9 cellular contexts compared by ENCODE assay signal in genomic region chr19:40843653-40844052, GRCh38. TPM values are rescaled to one million over a fixed set of nuclear protein-coding genes. Genes with fewer than 3 reads are reported as not detected.
A peak's percentile ranks its signal among the peaks of the same experiment; 100 is the strongest.
DNase-seq lines count a peak whose midpoint lies in the region; ATAC-seq and TF ChIP-seq lines count a peak whose summit lies in the region.
"Not testable (repeated sequence)": the region's sequence is repeated elsewhere in the genome, so short reads cannot be mapped to it uniquely, and the experiment has no call there.
"Had no signal": no experiment of that assay in that cellular context is flagged by ENCODE, and none has a peak within 500 bp of the region (broad histone marks: within the 10 kb centered on the region; RNA-seq: fewer than 3 reads in every experiment).

No MANE protein-coding gene starts in this region.

- DNase-seq in H9 (peak; percentile 79), left cardiac atrium (peak; percentile 28), nephron progenitor cell (peak; percentile 57), upper lobe of left lung (peak; percentile 75 to 84)
- DNase-seq in activated CD8-positive, alpha-beta memory T cell treated with anti-CD3 and anti-CD28 coated beads for 1 hour (ENCODE audit: extremely low read depth in 1 of 2, low read depth in 1 of 2): peak; percentile 60 to 77
- DNase-seq in activated naive CD4-positive, alpha-beta T cell treated with anti-CD3 and anti-CD28 coated beads, Interleukin-2, amount 10 ng/mL, durations not matched to agents 7 days and 5 days: peak; percentile 88
- DNase-seq in stimulated activated CD4-positive, alpha-beta T cell treated with anti-CD3 and anti-CD28 coated beads, TNF-alpha, amount 100 ng/mL, for 48 hours (ENCODE audit: low read depth in 3 of 3): peak; percentile 21 to 71 (median 62)

- not testable (repeated sequence) for H3K9ac ChIP-seq in H9 (ENCODE audit: extremely low read depth, insufficient read length, low read length)

- peak overlapping the region in 3 of 4 donors; percentile 17 to 25 (median 21) for H3K4me3 ChIP-seq in upper lobe of left lung

- TF ChIP-seq POLR2A in upper lobe of left lung (IDR thresholded peaks at IDR 0.05): not testable (repeated sequence)

- not testable (repeated sequence) for H3K36me3 Mint-ChIP-seq in H9 (ENCODE audit: insufficient read depth in 1 of 3, low read depth in 3 of 3); T-helper 1 cell treated with Interleukin-12 subunit alpha and Interleukin-12 subunit beta and Interleukin-4 antibody, amounts not matched to agents 30 μg/mL and 1 μg/mL, for 36 hours (ENCODE audit: low read depth); activated naive CD4-positive, alpha-beta T cell treated with anti-CD3 and anti-CD28 coated beads, Interleukin-2, amount 10 ng/mL, durations not matched to agents 7 days and 5 days; nephron progenitor cell (ENCODE audit: low read depth)

- not testable (repeated sequence) for TF ChIP-seq CTCF in H9 (conservative IDR thresholded peaks at IDR 0.05); nephron progenitor cell (IDR thresholded peaks at IDR 0.05); upper lobe of left lung (IDR thresholded peaks at IDR 0.05)

- not testable (repeated sequence) for H3K27ac Mint-ChIP-seq in H9, nephron progenitor cell
- H3K27ac Mint-ChIP-seq in T-helper 1 cell treated with Interleukin-12 subunit alpha and Interleukin-12 subunit beta and Interleukin-4 antibody, amounts not matched to agents 30 μg/mL and 1 μg/mL, for 36 hours: peak overlapping the region; percentile 36
- H3K27ac Mint-ChIP-seq in activated naive CD4-positive, alpha-beta T cell treated with anti-CD3 and anti-CD28 coated beads, Interleukin-2, amount 10 ng/mL, durations not matched to agents 7 days and 5 days: peak overlapping the region; percentile 79

- H2BK20ac ChIP-seq in H9 (ENCODE audit: low read depth, low read length, poor library complexity, severe bottlenecking): not testable (repeated sequence)

- not testable (repeated sequence) for H3K79me2 ChIP-seq in H9 (ENCODE audit: insufficient read depth, low read length)

- H3K36me3 ChIP-seq in upper lobe of left lung: not testable (repeated sequence)

- not testable (repeated sequence) for H3K23me2 ChIP-seq in H9 (ENCODE audit: insufficient read length, low read depth, low read length, poor library complexity, severe bottlenecking)

- H3K27ac ChIP-seq in H9 (ENCODE audit: insufficient read length, low read depth, low read length): not testable (repeated sequence)
- H3K27ac ChIP-seq in upper lobe of left lung: peak overlapping the region in 2 of 4 donors; percentile 18 to 35

- H2BK120ac ChIP-seq in H9 (ENCODE audit: low read depth, low read length, poor library complexity, severe bottlenecking): not testable (repeated sequence)

- H3K4ac ChIP-seq in H9 (ENCODE audit: low read depth, low read length): not testable (repeated sequence)

- WGBS in H9 (ENCODE audit: extremely low coverage, insufficient read length, low lambda C conversion rate): no CpG with 5 or more reads among the region's 19 CpGs
- 2 to 3% methylated on average over 17 of the region's 19 CpGs for WGBS in upper lobe of left lung, 2 donors

- peak overlapping the region; percentile 54 for H3K4me2 ChIP-seq in H9 (ENCODE audit: insufficient read depth, insufficient read length, low read length)

- H2BK15ac ChIP-seq in H9 (ENCODE audit: low read depth, low read length): not testable (repeated sequence)

- H2BK5ac ChIP-seq in H9 (ENCODE audit: insufficient read length, low read length): not testable (repeated sequence)

- H3K79me1 ChIP-seq in H9 (ENCODE audit: insufficient read depth, low read depth, low read length, poor library complexity, severe bottlenecking): not testable (repeated sequence)

- H3K18ac ChIP-seq in H9 (ENCODE audit: insufficient read length, low read depth, low read length): not testable (repeated sequence)

- ATAC-seq in left cardiac atrium (peak; percentile 74 to 77), upper lobe of left lung (ENCODE audit: low FRiP score in 2 of 2) (peak; percentile 77 to 83)

- H3K4me1 ChIP-seq in H9 (ENCODE audit: insufficient read depth, low read length): not testable (repeated sequence)
- H3K4me1 ChIP-seq in upper lobe of left lung: peaks cover 3 to 12% (median 4%) of the 10 kb centered on the region in 4 donors

- H3K56ac ChIP-seq in H9 (ENCODE audit: insufficient read length, low read depth, low read length): not testable (repeated sequence)

- H3K9me3 ChIP-seq in H9 (ENCODE audit: control insufficient read depth, low read depth, low read length); upper lobe of left lung: not testable (repeated sequence)

- not testable (repeated sequence) for H2AFZ ChIP-seq in H9 (ENCODE audit: low read length)

- H4K5ac ChIP-seq in H9 (ENCODE audit: insufficient read length, low read depth, low read length): not testable (repeated sequence)

- not testable (repeated sequence) for H3K27me3 ChIP-seq in H9 (ENCODE audit: insufficient read depth, low read length); upper lobe of left lung

- H3K23ac ChIP-seq in H9 (ENCODE audit: insufficient read length, low read depth, low read length): not testable (repeated sequence)

- peaks cover 16 to 24% of the 10 kb centered on the region in 2 experiments for H3K4me1 Mint-ChIP-seq in H9
- peaks cover 20% of the 10 kb centered on the region for H3K4me1 Mint-ChIP-seq in T-helper 1 cell treated with Interleukin-12 subunit alpha and Interleukin-12 subunit beta and Interleukin-4 antibody, amounts not matched to agents 30 μg/mL and 1 μg/mL, for 36 hours (ENCODE audit: low read depth)
- H3K4me1 Mint-ChIP-seq in activated naive CD4-positive, alpha-beta T cell treated with anti-CD3 and anti-CD28 coated beads, Interleukin-2, amount 10 ng/mL, durations not matched to agents 7 days and 5 days: peaks cover 37% of the 10 kb centered on the region
- H3K4me1 Mint-ChIP-seq in nephron progenitor cell: not testable (repeated sequence)

- not testable (repeated sequence) for H2AK5ac ChIP-seq in H9 (ENCODE audit: insufficient read length, low read length)

- CTCF ChIA-PET in activated naive CD4-positive, alpha-beta T cell treated with anti-CD3 and anti-CD28 coated beads, Interleukin-2, amount 10 ng/mL, durations not matched to agents 7 days and 5 days (lab: Charles Lee): not testable (repeated sequence)

- H3K4me3 Mint-ChIP-seq in H9 (peak overlapping the region; percentile 64 to 73; a peak in 4 of 5 replicates), nephron progenitor cell (peak overlapping the region; percentile 71)
- peak overlapping the region; percentile 62 for H3K4me3 Mint-ChIP-seq in T-helper 1 cell treated with Interleukin-12 subunit alpha and Interleukin-12 subunit beta and Interleukin-4 antibody, amounts not matched to agents 30 μg/mL and 1 μg/mL, for 36 hours
- H3K4me3 Mint-ChIP-seq in activated naive CD4-positive, alpha-beta T cell treated with anti-CD3 and anti-CD28 coated beads, Interleukin-2, amount 10 ng/mL, durations not matched to agents 7 days and 5 days: peak overlapping the region; percentile 56

- peaks cover 64% of the 10 kb centered on the region for H3K27me3 Mint-ChIP-seq in H9 (ENCODE audit: low read depth)
- H3K27me3 Mint-ChIP-seq in T-helper 1 cell treated with Interleukin-12 subunit alpha and Interleukin-12 subunit beta and Interleukin-4 antibody, amounts not matched to agents 30 μg/mL and 1 μg/mL, for 36 hours (ENCODE audit: low read depth): peaks cover 35% of the 10 kb centered on the region
- peaks cover 47% of the 10 kb centered on the region for H3K27me3 Mint-ChIP-seq in activated naive CD4-positive, alpha-beta T cell treated with anti-CD3 and anti-CD28 coated beads, Interleukin-2, amount 10 ng/mL, durations not matched to agents 7 days and 5 days
- H3K27me3 Mint-ChIP-seq in nephron progenitor cell (ENCODE audit: low read depth, poor library complexity): peaks cover 90% of the 10 kb centered on the region

- TF ChIP-seq EP300 in upper lobe of left lung (IDR thresholded peaks at IDR 0.05): not testable (repeated sequence)

- H3T11ph ChIP-seq in H9 (ENCODE audit: low read length): not testable (repeated sequence)

- not testable (repeated sequence) for H4K8ac ChIP-seq in H9 (replicated peaks; ENCODE audit: insufficient read length, low read depth, low read length)

- H3K9me3 Mint-ChIP-seq in H9; T-helper 1 cell treated with Interleukin-12 subunit alpha and Interleukin-12 subunit beta and Interleukin-4 antibody, amounts not matched to agents 30 μg/mL and 1 μg/mL, for 36 hours; activated naive CD4-positive, alpha-beta T cell treated with anti-CD3 and anti-CD28 coated beads, Interleukin-2, amount 10 ng/mL, durations not matched to agents 7 days and 5 days; nephron progenitor cell: not testable (repeated sequence)

- H3K14ac ChIP-seq in H9 (ENCODE audit: insufficient read depth, low read length): not testable (repeated sequence)

- not testable (repeated sequence) for H4K20me1 ChIP-seq in H9 (ENCODE audit: control insufficient read depth, insufficient read depth, insufficient read length)

- intact Hi-C loops in left cardiac atrium (cut with DNase I): not testable (repeated sequence)

- H4K91ac ChIP-seq in H9 (ENCODE audit: insufficient read length, low read depth, low read length): not testable (repeated sequence)

- H2BK12ac ChIP-seq in H9 (ENCODE audit: insufficient read length, low read depth, low read length): not testable (repeated sequence)

RNA-seq across cellular contexts. Expression of gene CYP2A6, which starts 6.6 kb away (rescaled TPM):
- total RNA-seq in H9 (2021): 0.28 TPM in 1 of 2 replicates, not detected in the other
- total RNA-seq in left cardiac atrium: not detected
- total RNA-seq in upper lobe of left lung: 10 to 100 TPM in 1 of 6 donors, 1 to 10 TPM in 4, not detected in 1; 1.5 to 11.6 (median 2.9) TPM
- total RNA-seq: myocyte had no signal

RNA-seq across cellular contexts. Expression of gene CYP2A7, which starts 38.4 kb away (rescaled TPM):
- total RNA-seq in H9 (2021): not detected in 2 replicates
- total RNA-seq in left cardiac atrium: not detected
- 1 to 10 TPM in 1 of 6 donors, under 1 TPM in 2, not detected in 3; 0.59 to 1.8 (median 0.71) TPM for total RNA-seq in upper lobe of left lung
- total RNA-seq: myocyte had no signal

RNA-seq across cellular contexts. Expression of gene EGLN2, which starts 44.7 kb away (rescaled TPM):
- total RNA-seq in H9 (2021) (126 and 131 TPM in 2 replicates), left cardiac atrium (10 to 100 TPM; 66.7 to 67.5 TPM), upper lobe of left lung (100 to 1,000 TPM; 170 to 353 (median 211) TPM)

Comparison
In these comparisons a context has a peak if more than half of its experiments do, and no peak if none do; other contexts are left out.
1. DNase-seq: peak in every context shown above with its lines; median percentile 88 in activated naive CD4-positive, alpha-beta T cell treated with anti-CD3 and anti-CD28 coated beads, Interleukin-2, amount 10 ng/mL, durations not matched to agents 7 days and 5 days; 80 in upper lobe of left lung; 79 in H9; 68 in activated CD8-positive, alpha-beta memory T cell treated with anti-CD3 and anti-CD28 coated beads for 1 hour; 62 in stimulated activated CD4-positive, alpha-beta T cell treated with anti-CD3 and anti-CD28 coated beads, TNF-alpha, amount 100 ng/mL, for 48 hours; 57 in nephron progenitor cell; 28 in left cardiac atrium.